14 cellular contexts compared by ENCODE assay signal in the genomic region with DNA sequence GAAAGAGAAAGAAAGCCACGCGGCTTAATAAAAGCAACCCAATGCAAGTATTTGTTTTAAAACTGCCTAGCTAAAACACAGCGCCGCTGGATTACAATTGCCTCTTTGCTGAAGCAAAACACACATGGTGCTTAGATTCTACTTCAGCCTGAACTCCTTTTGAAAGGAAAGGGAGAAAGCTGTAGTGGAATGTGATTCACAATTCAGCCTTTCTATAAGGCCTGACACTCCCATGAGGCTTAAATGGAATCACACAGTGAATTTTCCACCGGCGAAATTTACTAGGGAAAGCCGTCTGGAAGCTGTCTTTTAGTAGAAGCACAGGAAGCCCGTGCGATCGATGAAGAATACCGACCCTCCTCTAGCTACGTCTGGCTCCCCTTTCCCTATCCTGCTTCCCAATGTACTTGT.
A peak's percentile ranks its signal among the peaks of the same experiment; 100 is the strongest.
DNase-seq lines count a peak whose midpoint lies in the region; ATAC-seq, FAIRE-seq and TF ChIP-seq lines count a peak whose summit lies in the region.
"Had no signal": no experiment of that assay in that cellular context is flagged by ENCODE, and none has a peak within 500 bp of the region (broad histone marks: within the 10 kb centered on the region; RNA-seq: fewer than 3 reads in every experiment).

No MANE protein-coding gene starts in this region.

- H4K5ac ChIP-seq in H1 (ENCODE audit: insufficient read length, low read depth, low read length) = peak overlapping the region; percentile 32

- H4K20me1 ChIP-seq in OCI-LY7 (ENCODE audit: insufficient read depth, low read length) = no peaks in the 10 kb centered on the region
- H4K20me1 ChIP-seq in H1 (replicated peaks in 1 of 2; ENCODE audit: control insufficient read depth in 1 of 2, insufficient read depth in 2 of 2, low read length in 2 of 2) = no peaks in the 10 kb centered on the region

- peak; percentile 60 for FAIRE-seq in H1 (lab: Jason Lieb, UNC)

- no peak for TF ChIP-seq CTCF in OCI-LY7 (conservative IDR thresholded peaks at IDR 0.05; ENCODE audit: low read length)
- no peak for TF ChIP-seq CTCF in H1 (IDR thresholded peaks at IDR 0.05; ENCODE audit: control extremely low read depth in 1 of 3, insufficient read depth in 1 of 3, low read depth in 1 of 3, low read length in 3 of 3)
- TF ChIP-seq CTCF in neural crest cell (conservative IDR thresholded peaks at IDR 0.05) = no peak
- no peak for TF ChIP-seq CTCF in GM10248 (IDR thresholded peaks at IDR 0.05; ENCODE audit: control extremely low read depth, extremely low read depth, low read depth, missing control alignments)
- no peak for TF ChIP-seq CTCF in BE2C (IDR thresholded peaks at IDR 0.05; ENCODE audit: low read depth, low read length)

- POLR2A ChIA-PET in OCI-LY7 (lab: Charles Lee) (interaction anchor here (0.6 to 1.2 kb wide), 7 partner anchors 9 to 797 kb away, joined by 3 to 4 read pairs (median 3); no protein-coding TSS in a partner anchor), H1 (lab: Charles Lee; ENCODE audit: partially characterized antibody) (interaction anchor here (1.1 to 2.1 kb wide), 4 partner anchors 11 to 229 kb away, joined by 4 to 6 read pairs (median 6); no protein-coding TSS in a partner anchor), GM10248 (lab: Yijun Ruan, JAX) (no interaction called here)

- BruUV-seq in OCI-LY7 (replicated peaks; lab: Mats Ljungman, UMichigan) = no TSS peak

- no peak overlapping the region for H3K27ac ChIP-seq in OCI-LY7 (ENCODE audit: low read depth, low read length, poor library complexity, severe bottlenecking)
- H3K27ac ChIP-seq in H1 (ENCODE audit: low read depth, low read length) = peak overlapping the region; percentile 26; the same call in 1 of the 2 replicates
- H3K27ac ChIP-seq: breast epithelium, foreskin keratinocyte, parathyroid adenoma, thyroid gland, VCaP had no signal

- intact Hi-C loops in OCI-LY7 (cut with micrococcal nuclease; ENCODE audit: unreplicated experiment) = loop anchor here (5.0 to 10.0 kb wide), 3 partner anchors 62 to 918 kb away; no protein-coding TSS in a partner anchor

- no peaks in the 10 kb centered on the region for H3K79me2 ChIP-seq in OCI-LY7 (ENCODE audit: insufficient read depth, low read depth, low read length)
- no peaks in the 10 kb centered on the region for H3K79me2 ChIP-seq in H1 (ENCODE audit: control insufficient read depth in 1 of 2, insufficient read depth in 2 of 2, low read length in 2 of 2)
- H3K79me2 ChIP-seq: parathyroid adenoma had no signal

- H4K91ac ChIP-seq in H1 (replicated peaks; ENCODE audit: insufficient read length, low read length) = peak overlapping the region; percentile 29

- 62% methylated on average over 12 of the region's 12 CpGs; no CpG with 5 or more reads in 1 of the 2 experiments for WGBS in H1 (ENCODE audit: extremely low coverage in 1 of 2, insufficient coverage in 1 of 2, insufficient read length in 1 of 2, insufficient replicate concordance in 2 of 2, low coverage in 1 of 2, low lambda C conversion rate in 2 of 2, missing lambda C conversion rate in 1 of 2), 2 experiments

- H3K4me3 ChIP-seq in OCI-LY7 (ENCODE audit: low read depth, low read length, poor library complexity, severe bottlenecking) = no peak overlapping the region
- H3K4me3 ChIP-seq in H1 (ENCODE audit: extremely low read depth in 1 of 4, insufficient read depth in 2 of 4, low read depth in 3 of 4, low read length in 4 of 4) = no peak overlapping the region
- no peak overlapping the region for H3K4me3 ChIP-seq in BE2C (ENCODE audit: low read depth, low read length)

- no peak overlapping the region for H2BK120ac ChIP-seq in H1 (replicated peaks; ENCODE audit: low read depth, low read length)

- no peaks in the 10 kb centered on the region for H3K79me1 ChIP-seq in H1 (ENCODE audit: low read depth, low read length)

- no peak for TF ChIP-seq POLR2A in H1 (IDR thresholded peaks at IDR 0.05; ENCODE audit: control extremely low read depth in 1 of 2, low read depth in 2 of 2, low read length in 2 of 2)

- no peak overlapping the region for H3K56ac ChIP-seq in H1 (replicated peaks; ENCODE audit: insufficient read length, low read depth, low read length)

- no peaks in the 10 kb centered on the region for H3K36me3 ChIP-seq in OCI-LY7 (ENCODE audit: insufficient read depth, low read length)
- H3K36me3 ChIP-seq in H1 (ENCODE audit: control insufficient read depth in 2 of 4, insufficient read depth in 4 of 4, low read length in 3 of 4) = no peaks in the 10 kb centered on the region; a peak in 1 of 8 replicates
- H3K36me3 ChIP-seq in BE2C = no peaks in the 10 kb centered on the region
- H3K36me3 ChIP-seq: breast epithelium, thyroid gland had no signal

- no peak overlapping the region; the same call in 1 of the 2 replicates for H2BK12ac ChIP-seq in H1 (ENCODE audit: low read depth, low read length)

- no peak overlapping the region for H3K14ac ChIP-seq in H1 (ENCODE audit: insufficient read length)

- H2BK20ac ChIP-seq in H1 (ENCODE audit: low read length) = peak overlapping the region; percentile 43; the same call in 1 of the 2 replicates

- peak overlapping the region; percentile 83; the same call in 1 of the 2 replicates for H2BK5ac ChIP-seq in H1 (ENCODE audit: low read depth, low read length)

- no peaks in the 10 kb centered on the region for H3K23me2 ChIP-seq in H1 (ENCODE audit: low read depth, low read length)

- H3K4me2 ChIP-seq in OCI-LY7 (ENCODE audit: low read length) (no peak overlapping the region), H1 (ENCODE audit: insufficient read depth in 1 of 2, low read depth in 2 of 2, low read length in 2 of 2) (peak overlapping the region; percentile 12 to 27; a peak in 2 of 4 replicates)

- H3K9me2 ChIP-seq in OCI-LY7 (ENCODE audit: insufficient read depth, low read length) = no peaks in the 10 kb centered on the region

- no peaks in the 10 kb centered on the region for H3K9me3 ChIP-seq in OCI-LY7 (ENCODE audit: low read length)
- no peaks in the 10 kb centered on the region for H3K9me3 ChIP-seq in H1 (ENCODE audit: insufficient read depth in 2 of 2, low read depth in 1 of 2, low read length in 1 of 2)
- no peaks in the 10 kb centered on the region for H3K9me3 ChIP-seq in BE2C
- H3K9me3 ChIP-seq: breast epithelium, thyroid gland had no signal

- H3K27me3 ChIP-seq in H1 (replicated peaks in 1 of 4; ENCODE audit: control insufficient read depth in 3 of 4, extremely low read depth in 1 of 4, insufficient read depth in 3 of 4, low read length in 3 of 4) = no peaks in the 10 kb centered on the region
- H3K27me3 ChIP-seq in BE2C = no peaks in the 10 kb centered on the region
- H3K27me3 ChIP-seq: breast epithelium, foreskin keratinocyte, thyroid gland had no signal

- TF ChIP-seq EP300 in H1 (IDR thresholded peaks at IDR 0.05; ENCODE audit: borderline replicate concordance in 1 of 2, low read depth in 2 of 2, low read length in 2 of 2) = no peak

- peak overlapping the region; percentile 81 for H3K27ac Mint-ChIP-seq in neural crest cell (ENCODE audit: unreplicated experiment)
- H3K27ac Mint-ChIP-seq: CD4-positive, alpha-beta memory T cell; mesothelial cell of epicardium had no signal

- no peak for DNase-seq in OCI-LY7 (ENCODE audit: low spot score)
- no peak for DNase-seq in H1 (ENCODE audit: low read depth in 1 of 2, low spot score in 2 of 2)
- no peak for DNase-seq in neural crest cell (ENCODE audit: low read depth, low spot score)
- no peak for DNase-seq in GM10248 (ENCODE audit: extremely low spot score)
- no peak for DNase-seq in occipital lobe (lab: John Stamatoyannopoulos, UW)
- DNase-seq in BE2C = no peak

- no peaks in the 10 kb centered on the region for H3K36me3 Mint-ChIP-seq in neural crest cell (ENCODE audit: low read depth)
- H3K36me3 Mint-ChIP-seq: CD4-positive, alpha-beta memory T cell; mesothelial cell of epicardium had no signal

- H4K8ac ChIP-seq in H1 (ENCODE audit: extremely low read depth, insufficient read depth, low read length) = no peak overlapping the region

- CTCF ChIA-PET in OCI-LY7 (lab: Charles Lee; ENCODE audit: unreplicated experiment) = interaction anchor here (0.7 to 1.0 kb wide), 2 partner anchors 13 to 950 kb away, joined by 3 read pairs; no protein-coding TSS in a partner anchor
- CTCF ChIA-PET in H1 (lab: Charles Lee; ENCODE audit: partially characterized antibody) = interaction anchor here (0.6 to 5.1 kb wide), 48 partner anchors 10 to 1277 kb away, joined by 3 to 69 read pairs (median 4); a partner anchor contains a TSS
- CTCF ChIA-PET in GM10248 (lab: Yijun Ruan, JAX) = interaction anchor here (0.8 to 4.9 kb wide), 16 partner anchors 10 to 951 kb away, joined by 3 to 72 read pairs (median 4); no protein-coding TSS in a partner anchor

- H2BK15ac ChIP-seq in H1 (ENCODE audit: low read length) = no peak overlapping the region

- no peaks in the 10 kb centered on the region for H3K27me3 Mint-ChIP-seq in neural crest cell (ENCODE audit: low read depth)

- peak overlapping the region; percentile 65 for H3K18ac ChIP-seq in H1 (ENCODE audit: extremely low read depth, low read length)

- no peak overlapping the region for H2AK5ac ChIP-seq in H1 (ENCODE audit: low read depth, low read length)

- H3K4me1 Mint-ChIP-seq in neural crest cell = peaks cover 24% of the 10 kb centered on the region
- H3K4me1 Mint-ChIP-seq: CD4-positive, alpha-beta memory T cell had no signal

- H3K4ac ChIP-seq in H1 (replicated peaks; ENCODE audit: insufficient read length, low read depth, low read length) = no peak overlapping the region

- no peaks in the 10 kb centered on the region for H3K9me3 Mint-ChIP-seq in neural crest cell
- H3K9me3 Mint-ChIP-seq: mesothelial cell of epicardium had no signal

- H2AFZ ChIP-seq in OCI-LY7 (ENCODE audit: low read length) (peak overlapping the region; percentile 6; the same call in 1 of the 2 replicates), H1 (ENCODE audit: low read length) (peak overlapping the region; percentile 38; the same call in 1 of the 2 replicates)
- H2AFZ ChIP-seq: parathyroid adenoma had no signal

- H3K23ac ChIP-seq in H1 (ENCODE audit: insufficient read length) = no peak overlapping the region

- no peak for TF ChIP-seq RAD21 in H1 (IDR thresholded peaks at IDR 0.05 in 1 of 2, conservative IDR thresholded peaks at IDR 0.05 in 1 of 2; ENCODE audit: low read depth in 2 of 2, low read length in 2 of 2)

- H3K4me1 ChIP-seq in OCI-LY7 (ENCODE audit: insufficient read depth, low read length, poor library complexity, severe bottlenecking) (no peaks in the 10 kb centered on the region), H1 (replicated peaks in 1 of 4; ENCODE audit: control insufficient read depth in 3 of 4, insufficient read depth in 4 of 4, low read length in 3 of 4) (peaks cover 2 to 14% (median 9%) of the 10 kb centered on the region in 4 experiments; a peak in 6 of 7 replicates), BE2C (no peaks in the 10 kb centered on the region)
- H3K4me1 ChIP-seq: breast epithelium, foreskin keratinocyte, parathyroid adenoma, thyroid gland had no signal

- peak overlapping the region; percentile 83 for H3K4me3 Mint-ChIP-seq in neural crest cell
- H3K4me3 Mint-ChIP-seq: CD4-positive, alpha-beta memory T cell; mesothelial cell of epicardium had no signal

- no peak for ATAC-seq in HG02884 (IDR thresholded peaks at IDR 0.05; ENCODE audit: unreplicated experiment)

- no peak overlapping the region for H3K9ac ChIP-seq in H1 (replicated peaks in 1 of 4; ENCODE audit: extremely low read depth in 1 of 4, low read depth in 3 of 4, low read length in 3 of 4)
- H3K9ac ChIP-seq: parathyroid adenoma had no signal

TF ChIP-seq in H1, 55 proteins besides CTCF, POLR2A, EP300 and RAD21 (continues in another document):
- no peak for TF ChIP-seq KDM4A (IDR thresholded peaks at IDR 0.05; ENCODE audit: low read depth, low read length, severe bottlenecking)
- TF ChIP-seq ASH2L (IDR thresholded peaks at IDR 0.05; ENCODE audit: low read length) = no peak
